10 cellular contexts compared by ENCODE assay signal in genomic region chr3:179045719-179046402, GRCh38. TPM values are rescaled to one million over a fixed set of nuclear protein-coding genes. Genes with fewer than 3 reads are reported as not detected.
A peak's percentile ranks its signal among the peaks of the same experiment; 100 is the strongest.
DNase-seq lines count a peak whose midpoint lies in the region; ATAC-seq and TF ChIP-seq lines count a peak whose summit lies in the region.
"Had no signal": no experiment of that assay in that cellular context is flagged by ENCODE, and none has a peak within 500 bp of the region (broad histone marks: within the 10 kb centered on the region; RNA-seq: fewer than 3 reads in every experiment).

No MANE protein-coding gene starts in this region.

- peaks cover 57% of the 10 kb centered on the region for H3K4me1 Mint-ChIP-seq in HFFc6 (ENCODE audit: low read depth)
- peaks cover 46 to 62% of the 10 kb centered on the region in 2 donors for H3K4me1 Mint-ChIP-seq in natural killer cell treated with Interleukin-12 subunit alpha and Interleukin-12 subunit beta and Interleukin-15 and Interleukin-18, amount 100 ng/mL, for 72 hours (ENCODE audit: low read depth in 2 of 2)

- no peaks in the 10 kb centered on the region for H3K9me3 ChIP-seq in tibial artery

- H3K27ac ChIP-seq in tibial artery: no peak overlapping the region

- no peak for DNase-seq in HFFc6
- DNase-seq in natural killer cell treated with Interleukin-12 subunit alpha and Interleukin-12 subunit beta and Interleukin-15 and Interleukin-18, amount 100 ng/mL, for 72 hours (ENCODE audit: low spot score): no peak
- no peak for DNase-seq in NK-92 (lab: John Stamatoyannopoulos, UW; ENCODE audit: unreplicated experiment)
- DNase-seq in SW480 (ENCODE audit: low spot score): no peak
- DNase-seq in tibial artery: no peak
- DNase-seq in activated CD4-positive, alpha-beta T cell treated with anti-CD3 and anti-CD28 coated beads for 1 hour: no peak
- DNase-seq: NCI-H446 had no signal

- H3K27ac Mint-ChIP-seq in HFFc6: peak overlapping the region; percentile 6
- peak overlapping the region; percentile 83 to 91 for H3K27ac Mint-ChIP-seq in natural killer cell treated with Interleukin-12 subunit alpha and Interleukin-12 subunit beta and Interleukin-15 and Interleukin-18, amount 100 ng/mL, for 72 hours
- H3K27ac Mint-ChIP-seq: nephron had no signal

- no peak overlapping the region for H3K4me3 ChIP-seq in tibial artery

- H3K36me3 ChIP-seq in tibial artery: no peaks in the 10 kb centered on the region

- intact Hi-C loops in tibial artery (cut with DNase I; ENCODE audit: low total_unique reads): no loop called here

- peaks cover 58% of the 10 kb centered on the region for H3K36me3 Mint-ChIP-seq in HFFc6 (ENCODE audit: low read depth)
- H3K36me3 Mint-ChIP-seq in natural killer cell treated with Interleukin-12 subunit alpha and Interleukin-12 subunit beta and Interleukin-15 and Interleukin-18, amount 100 ng/mL, for 72 hours: no peaks in the 10 kb centered on the region

- ATAC-seq in GM18873 (IDR thresholded peaks at IDR 0.05; ENCODE audit: low FRiP score, unreplicated experiment): peak; percentile 76
- ATAC-seq in HG03575 (IDR thresholded peaks at IDR 0.05; ENCODE audit: extremely low read depth, insufficient number of reproducible peaks, low FRiP score, unreplicated experiment): peak; percentile 31
- ATAC-seq in natural killer cell treated with Interleukin-12 subunit alpha and Interleukin-12 subunit beta and Interleukin-15 and Interleukin-18, amount 100 ng/mL, for 72 hours: peak; percentile 2 to 40

- peaks cover 33% of the 10 kb centered on the region for H3K9me3 Mint-ChIP-seq in HFFc6
- H3K9me3 Mint-ChIP-seq in natural killer cell treated with Interleukin-12 subunit alpha and Interleukin-12 subunit beta and Interleukin-15 and Interleukin-18, amount 100 ng/mL, for 72 hours: no peaks in the 10 kb centered on the region

- H3K27me3 Mint-ChIP-seq in HFFc6 (ENCODE audit: insufficient read depth): no peaks in the 10 kb centered on the region; the same call in none of the 2 replicates
- H3K27me3 Mint-ChIP-seq in natural killer cell treated with Interleukin-12 subunit alpha and Interleukin-12 subunit beta and Interleukin-15 and Interleukin-18, amount 100 ng/mL, for 72 hours: no peaks in the 10 kb centered on the region

- TF ChIP-seq CTCF in HFFc6 (IDR thresholded peaks at IDR 0.05) (no peak), tibial artery (IDR thresholded peaks at IDR 0.05) (no peak)

- H3K4me3 Mint-ChIP-seq in HFFc6: no peak overlapping the region
- H3K4me3 Mint-ChIP-seq in natural killer cell treated with Interleukin-12 subunit alpha and Interleukin-12 subunit beta and Interleukin-15 and Interleukin-18, amount 100 ng/mL, for 72 hours: peak overlapping the region; percentile 86
- H3K4me3 Mint-ChIP-seq: nephron had no signal

- H3K4me1 ChIP-seq in tibial artery: peaks cover 0 to 4% (median 0%) of the 10 kb centered on the region in 4 donors

- H3K27me3 ChIP-seq in tibial artery: no peaks in the 10 kb centered on the region

RNA-seq across cellular contexts. Expression of gene ZMAT3, which starts 25.7 kb away (rescaled TPM):
- 100 to 1,000 TPM in 1 of 6 experiments, 10 to 100 TPM in 5; 70.6 to 100 (median 83.7) TPM for total RNA-seq in HFFc6 (2021; fragmentation: NEBNext Ultra II Directional; extraction: Animal tissue kit (Norgen Biotek cat#: 25700))
- total RNA-seq in natural killer cell treated with Interleukin-12 subunit alpha and Interleukin-12 subunit beta and Interleukin-15 and Interleukin-18, amount 100 ng/mL, for 72 hours: 10 to 100 TPM; 17.4 to 28.4 TPM

Comparison
In these comparisons a context has a peak if more than half of its experiments do, and no peak if none do; other contexts are left out.
1. ATAC-seq: peak in every context shown above with its lines; median percentile 76 in GM18873; 31 in HG03575; 21 in natural killer cell treated with Interleukin-12 subunit alpha and Interleukin-12 subunit beta and Interleukin-15 and Interleukin-18, amount 100 ng/mL, for 72 hours.